In genomic region chr4:3894086-3894959, GRCh38 we compare ENCODE assay signal across 7 cellular contexts.
A peak's percentile ranks its signal among the peaks of the same experiment; 100 is the strongest.
DNase-seq lines count a peak whose midpoint lies in the region; ATAC-seq, FAIRE-seq and TF ChIP-seq lines count a peak whose summit lies in the region.
"Not testable (repeated sequence)": the region's sequence is repeated elsewhere in the genome, so short reads cannot be mapped to it uniquely, and the experiment has no call there.

No MANE protein-coding gene starts in this region.

- CTCF ChIA-PET in WTC11 (lab: Charles Lee), result interaction anchor here (1.0 to 1.4 kb wide), 4 partner anchors 14 to 102 kb away, joined by 3 to 8 read pairs (median 5); no protein-coding TSS in a partner anchor
- CTCF ChIA-PET in H1 (lab: Charles Lee; ENCODE audit: partially characterized antibody), result interaction anchor here (0.6 to 4.2 kb wide), 6 partner anchors 14 to 271 kb away, joined by 3 to 21 read pairs (median 6); no protein-coding TSS in a partner anchor

- not testable (repeated sequence) for H2BK12ac ChIP-seq in H9 (ENCODE audit: insufficient read length, low read depth, low read length); H1 (ENCODE audit: low read depth, low read length)

- not testable (repeated sequence) for H3K4me3 ChIP-seq in H1 (ENCODE audit: extremely low read depth in 1 of 4, insufficient read depth in 2 of 4, low read depth in 3 of 4, low read length in 4 of 4); hepatocyte

- POLR2A ChIA-PET in WTC11 (lab: Charles Lee); H1 (lab: Charles Lee; ENCODE audit: partially characterized antibody): not testable (repeated sequence)

- not testable (repeated sequence) for H2BK20ac ChIP-seq in H9 (ENCODE audit: low read depth, low read length, poor library complexity, severe bottlenecking)
- 0 out of 2 replicates have a peak overlapping the region, but pooled peaks have one; percentile 61 for H2BK20ac ChIP-seq in H1 (ENCODE audit: low read length)

- H3K9me2 ChIP-seq in hepatocyte (replicated peaks; ENCODE audit: insufficient read depth), result not testable (repeated sequence)

- H3K18ac ChIP-seq in H9 (ENCODE audit: insufficient read length, low read depth, low read length), result peak overlapping the region; percentile 58
- H3K18ac ChIP-seq in H1 (ENCODE audit: extremely low read depth, low read length), result not testable (repeated sequence)

- H2BK120ac ChIP-seq in H9 (ENCODE audit: low read depth, low read length, poor library complexity, severe bottlenecking), result peak overlapping the region; percentile 9
- H2BK120ac ChIP-seq in H1 (replicated peaks; ENCODE audit: low read depth, low read length), result not testable (repeated sequence)

- peaks cover 17 to 20% of the 10 kb centered on the region in 2 experiments for H3K4me1 Mint-ChIP-seq in H9
- peaks cover 28% of the 10 kb centered on the region for H3K4me1 Mint-ChIP-seq in WTC11
- peaks cover 18% of the 10 kb centered on the region for H3K4me1 Mint-ChIP-seq in neural crest cell

- not testable (repeated sequence) for TF ChIP-seq EP300 in H1 (IDR thresholded peaks at IDR 0.05; ENCODE audit: borderline replicate concordance in 1 of 2, low read depth in 2 of 2, low read length in 2 of 2)

- not testable (repeated sequence) for H3K23ac ChIP-seq in H9 (ENCODE audit: insufficient read length, low read depth, low read length); H1 (ENCODE audit: insufficient read length)

- not testable (repeated sequence) for H3K27ac Mint-ChIP-seq in H9
- H3K27ac Mint-ChIP-seq in WTC11 (peak overlapping the region; percentile 12; the same call in 1 of the 2 replicates), neural crest cell (ENCODE audit: unreplicated experiment) (peak overlapping the region; percentile 90)

- not testable (repeated sequence) for H3K36me3 Mint-ChIP-seq in H9 (ENCODE audit: insufficient read depth in 1 of 3, low read depth in 3 of 3); WTC11; neural crest cell (ENCODE audit: low read depth)

- H3K27me3 Mint-ChIP-seq in H9 (ENCODE audit: low read depth), result peaks cover 23% of the 10 kb centered on the region
- H3K27me3 Mint-ChIP-seq in WTC11 (ENCODE audit: low read depth); neural crest cell (ENCODE audit: low read depth): not testable (repeated sequence)

- DNase-seq in EL (peak; percentile 72), H9 (peak; percentile 50), M059J (ENCODE audit: low read depth) (peak; percentile 73), hepatocyte (ENCODE audit: low spot score) (peak; percentile 53), neural crest cell (ENCODE audit: low read depth, low spot score) (peak; percentile 25)
- DNase-seq in WTC11 (ENCODE audit: low spot score); H1 (ENCODE audit: low read depth in 1 of 2, low spot score in 2 of 2): not testable (repeated sequence)

- not testable (repeated sequence) for TF ChIP-seq RAD21 in H1 (IDR thresholded peaks at IDR 0.05 in 1 of 2, conservative IDR thresholded peaks at IDR 0.05 in 1 of 2; ENCODE audit: low read depth in 2 of 2, low read length in 2 of 2)

- not testable (repeated sequence) for H4K91ac ChIP-seq in H9 (ENCODE audit: insufficient read length, low read depth, low read length); H1 (replicated peaks; ENCODE audit: insufficient read length, low read length)

- not testable (repeated sequence) for H3K36me3 ChIP-seq in H1 (ENCODE audit: control insufficient read depth in 2 of 4, insufficient read depth in 4 of 4, low read length in 3 of 4); hepatocyte (replicated peaks; ENCODE audit: insufficient read depth, low read depth)

- H3K4me3 Mint-ChIP-seq in H9, result peak overlapping the region in 1 of 2 experiments; percentile 9; a peak in 2 of 5 replicates
- not testable (repeated sequence) for H3K4me3 Mint-ChIP-seq in WTC11, neural crest cell

- ATAC-seq in WTC11, result not testable (repeated sequence)

- not testable (repeated sequence) for TF ChIP-seq CTCF in H9 (conservative IDR thresholded peaks at IDR 0.05); WTC11 (IDR thresholded peaks at IDR 0.05); H1 (IDR thresholded peaks at IDR 0.05; ENCODE audit: control extremely low read depth in 1 of 3, insufficient read depth in 1 of 3, low read depth in 1 of 3, low read length in 3 of 3); hepatocyte (IDR thresholded peaks at IDR 0.05; ENCODE audit: poor library complexity); neural crest cell (conservative IDR thresholded peaks at IDR 0.05)

- WGBS in H9 (ENCODE audit: extremely low coverage, insufficient read length, low lambda C conversion rate), result no CpG with 5 or more reads among the region's 20 CpGs
- 91% methylated on average over 20 of the region's 20 CpGs; no CpG with 5 or more reads in 1 of the 2 experiments for WGBS in H1 (ENCODE audit: extremely low coverage in 1 of 2, insufficient coverage in 1 of 2, insufficient read length in 1 of 2, insufficient replicate concordance in 2 of 2, low coverage in 1 of 2, low lambda C conversion rate in 2 of 2, missing lambda C conversion rate in 1 of 2), 2 experiments
- 81% methylated on average over 20 of the region's 20 CpGs for WGBS in hepatocyte (ENCODE audit: low lambda C conversion rate, missing lambda C conversion rate)

- not testable (repeated sequence) for H3K14ac ChIP-seq in H9 (ENCODE audit: insufficient read depth, low read length); H1 (ENCODE audit: insufficient read length)

- not testable (repeated sequence) for FAIRE-seq in H1 (lab: Jason Lieb, UNC)

- peak overlapping the region; percentile 36 for H3T11ph ChIP-seq in H9 (ENCODE audit: low read length)

- H2BK5ac ChIP-seq in H9 (ENCODE audit: insufficient read length, low read length); H1 (ENCODE audit: low read depth, low read length): not testable (repeated sequence)

- H3K79me1 ChIP-seq in H9 (ENCODE audit: insufficient read depth, low read depth, low read length, poor library complexity, severe bottlenecking); H1 (ENCODE audit: low read depth, low read length): not testable (repeated sequence)

- TF ChIP-seq POLR2A in H1 (IDR thresholded peaks at IDR 0.05; ENCODE audit: control extremely low read depth in 1 of 2, low read depth in 2 of 2, low read length in 2 of 2), result not testable (repeated sequence)

- H3K4me2 ChIP-seq in H9 (ENCODE audit: insufficient read depth, insufficient read length, low read length); H1 (ENCODE audit: insufficient read depth in 1 of 2, low read depth in 2 of 2, low read length in 2 of 2); hepatocyte: not testable (repeated sequence)

- not testable (repeated sequence) for H3K4ac ChIP-seq in H9 (ENCODE audit: low read depth, low read length); H1 (replicated peaks; ENCODE audit: insufficient read length, low read depth, low read length)

- H3K9ac ChIP-seq in H9 (ENCODE audit: extremely low read depth, insufficient read length, low read length); H1 (replicated peaks in 1 of 4; ENCODE audit: extremely low read depth in 1 of 4, low read depth in 3 of 4, low read length in 3 of 4): not testable (repeated sequence)

- H3K9me3 Mint-ChIP-seq in H9, WTC11, neural crest cell: not testable (repeated sequence)

- H2AFZ ChIP-seq in H9 (ENCODE audit: low read length); H1 (ENCODE audit: low read length); hepatocyte: not testable (repeated sequence)

- H3K79me2 ChIP-seq in H9 (ENCODE audit: insufficient read depth, low read length); H1 (ENCODE audit: control insufficient read depth in 1 of 2, insufficient read depth in 2 of 2, low read length in 2 of 2); hepatocyte: not testable (repeated sequence)

- H3K27me3 ChIP-seq in H9 (ENCODE audit: insufficient read depth, low read length); H1 (replicated peaks in 1 of 4; ENCODE audit: control insufficient read depth in 3 of 4, extremely low read depth in 1 of 4, insufficient read depth in 3 of 4, low read length in 3 of 4); hepatocyte: not testable (repeated sequence)

- H4K20me1 ChIP-seq in H9 (ENCODE audit: control insufficient read depth, insufficient read depth, insufficient read length); H1 (replicated peaks in 1 of 2; ENCODE audit: control insufficient read depth in 1 of 2, insufficient read depth in 2 of 2, low read length in 2 of 2); hepatocyte (ENCODE audit: insufficient read depth, poor library complexity, severe bottlenecking): not testable (repeated sequence)

- H4K8ac ChIP-seq in H9 (replicated peaks; ENCODE audit: insufficient read length, low read depth, low read length); H1 (ENCODE audit: extremely low read depth, insufficient read depth, low read length): not testable (repeated sequence)

- not testable (repeated sequence) for H3K56ac ChIP-seq in H9 (ENCODE audit: insufficient read length, low read depth, low read length); H1 (replicated peaks; ENCODE audit: insufficient read length, low read depth, low read length)

- H3K9me3 ChIP-seq in H9 (ENCODE audit: control insufficient read depth, low read depth, low read length); H1 (ENCODE audit: insufficient read depth in 2 of 2, low read depth in 1 of 2, low read length in 1 of 2); hepatocyte (ENCODE audit: low read depth): not testable (repeated sequence)

- H3K4me1 ChIP-seq in H9 (ENCODE audit: insufficient read depth, low read length); H1 (replicated peaks in 1 of 4; ENCODE audit: control insufficient read depth in 3 of 4, insufficient read depth in 4 of 4, low read length in 3 of 4); hepatocyte (ENCODE audit: insufficient read depth): not testable (repeated sequence)

- H3K23me2 ChIP-seq in H9 (ENCODE audit: insufficient read length, low read depth, low read length, poor library complexity, severe bottlenecking); H1 (ENCODE audit: low read depth, low read length): not testable (repeated sequence)

- not testable (repeated sequence) for H2AK5ac ChIP-seq in H9 (ENCODE audit: insufficient read length, low read length); H1 (ENCODE audit: low read depth, low read length)

- not testable (repeated sequence) for H2BK15ac ChIP-seq in H9 (ENCODE audit: low read depth, low read length)
- 0 out of 2 replicates have a peak overlapping the region, but pooled peaks have one; percentile 46 for H2BK15ac ChIP-seq in H1 (ENCODE audit: low read length)

- H4K5ac ChIP-seq in H9 (ENCODE audit: insufficient read length, low read depth, low read length); H1 (ENCODE audit: insufficient read length, low read depth, low read length): not testable (repeated sequence)

- not testable (repeated sequence) for H3K27ac ChIP-seq in H9 (ENCODE audit: insufficient read length, low read depth, low read length); H1 (ENCODE audit: low read depth, low read length)
- H3K27ac ChIP-seq in hepatocyte, result peak overlapping the region; percentile 37
